In genomic region chr6:99393366-99393697, GRCh38 we compare ENCODE assay signal across 8 cellular contexts. TPM values are rescaled to one million over a fixed set of nuclear protein-coding genes. Genes with fewer than 3 reads are reported as not detected.
DNase-seq lines count a peak whose midpoint lies in the region; ATAC-seq and TF ChIP-seq lines count a peak whose summit lies in the region.

No MANE protein-coding gene starts in this region.

- H3K27me3 ChIP-seq in Loucy (ENCODE audit: insufficient read depth, low read length, poor library complexity, severe bottlenecking), result no peaks in the 10 kb centered on the region
- H3K27me3 ChIP-seq in endocrine pancreas (ENCODE audit: control insufficient read depth, insufficient read depth, low read length), result no peaks in the 10 kb centered on the region
- H3K27me3 ChIP-seq in neural progenitor cell, result no peaks in the 10 kb centered on the region

- no peaks in the 10 kb centered on the region for H3K9me2 ChIP-seq in Loucy (replicated peaks; ENCODE audit: low read depth, low read length)

- ATAC-seq in GM21786 (IDR thresholded peaks at IDR 0.05; ENCODE audit: unreplicated experiment), result peak; percentile 23

- H3K79me2 ChIP-seq in Loucy (ENCODE audit: insufficient read depth, low read length) (no peaks in the 10 kb centered on the region), neural progenitor cell (ENCODE audit: low read depth) (no peaks in the 10 kb centered on the region)

- H3K9ac ChIP-seq in Loucy (ENCODE audit: low read depth, low read length, poor library complexity, severe bottlenecking) (peak overlapping the region; percentile 69), endocrine pancreas (ENCODE audit: control insufficient read depth, insufficient read depth, low read length) (peak overlapping the region; percentile 89), neural progenitor cell (peak overlapping the region; percentile 71)

- no peak for TF ChIP-seq POLR2A in erythroblast (IDR thresholded peaks at IDR 0.05; ENCODE audit: low read length)

- no peaks in the 10 kb centered on the region for H3K9me3 Mint-ChIP-seq in neural progenitor cell

- H3K4me1 ChIP-seq in Loucy (ENCODE audit: insufficient read depth, low read length, poor library complexity, severe bottlenecking) (no peaks in the 10 kb centered on the region), endocrine pancreas (ENCODE audit: control insufficient read depth, insufficient read depth, low read length) (no peaks in the 10 kb centered on the region), neural progenitor cell (no peaks in the 10 kb centered on the region)

- no peak for DNase-seq in GM12864 (ENCODE audit: low read depth)
- no peak for DNase-seq in neural progenitor cell (ENCODE audit: low spot score)
- DNase-seq in amygdala (lab: John Stamatoyannopoulos, UW), result no peak
- DNase-seq in GM19240 (ENCODE audit: insufficient read length, low spot score), result no peak
- no peak for DNase-seq in erythroblast (lab: John Stamatoyannopoulos, UW)

- peaks cover 12% of the 10 kb centered on the region for H3K4me1 Mint-ChIP-seq in neural progenitor cell

- H3K4me2 ChIP-seq in Loucy (ENCODE audit: low read depth, low read length, poor library complexity, severe bottlenecking) (peak overlapping the region; percentile 59), neural progenitor cell (peak overlapping the region; percentile 80)

- no peak for TF ChIP-seq CTCF in GM12864 (IDR thresholded peaks at IDR 0.05; ENCODE audit: low read depth, low read length, missing control alignments)
- TF ChIP-seq CTCF in Loucy (conservative IDR thresholded peaks at IDR 0.05; ENCODE audit: low read length), result no peak
- no peak for TF ChIP-seq CTCF in neural progenitor cell (IDR thresholded peaks at IDR 0.05)

- peak overlapping the region; percentile 95 for H3K4me3 Mint-ChIP-seq in neural progenitor cell

- H2AFZ ChIP-seq in Loucy (ENCODE audit: low read length), result peak overlapping the region; percentile 96
- peak overlapping the region; percentile 85 for H2AFZ ChIP-seq in neural progenitor cell (replicated peaks)

- H3K36me3 Mint-ChIP-seq in neural progenitor cell, result peaks cover 4% of the 10 kb centered on the region

- H4K20me1 ChIP-seq in Loucy (ENCODE audit: insufficient read depth, low read length, poor library complexity, severe bottlenecking), result no peaks in the 10 kb centered on the region
- H4K20me1 ChIP-seq in neural progenitor cell (ENCODE audit: low read depth), result no peaks in the 10 kb centered on the region

- H3K9me3 ChIP-seq in Loucy (ENCODE audit: insufficient read depth, low read depth, low read length) (no peaks in the 10 kb centered on the region), endocrine pancreas (ENCODE audit: control insufficient read depth, low read length) (no peaks in the 10 kb centered on the region), neural progenitor cell (ENCODE audit: low read depth) (no peaks in the 10 kb centered on the region)

- H3K27me3 Mint-ChIP-seq in neural progenitor cell (ENCODE audit: insufficient read depth, low read depth), result no peaks in the 10 kb centered on the region

- peak overlapping the region; percentile 99 for H3K27ac Mint-ChIP-seq in neural progenitor cell

- H3K36me3 ChIP-seq in Loucy (ENCODE audit: insufficient read depth, low read length) (peaks cover 11% of the 10 kb centered on the region; the same call in 1 of the 2 replicates), endocrine pancreas (ENCODE audit: control insufficient read depth, insufficient read depth, low read length) (no peaks in the 10 kb centered on the region), neural progenitor cell (no peaks in the 10 kb centered on the region)

- H3K27ac ChIP-seq in neural progenitor cell, result peak overlapping the region; percentile 91

- peak overlapping the region; percentile 71 for H3K4me3 ChIP-seq in GM12864 (ENCODE audit: low read depth, low read length)
- peak overlapping the region; percentile 79 for H3K4me3 ChIP-seq in Loucy (ENCODE audit: low read length, poor library complexity, severe bottlenecking)
- peak overlapping the region; percentile 87 for H3K4me3 ChIP-seq in endocrine pancreas (ENCODE audit: control insufficient read depth, insufficient read depth, low read length)
- peak overlapping the region; percentile 60 for H3K4me3 ChIP-seq in neural progenitor cell

- H3F3A ChIP-seq in Loucy (ENCODE audit: low read depth), result no peaks in the 10 kb centered on the region
- peaks cover 48% of the 10 kb centered on the region for H3F3A ChIP-seq in neural progenitor cell (ENCODE audit: low read depth)

RNA-seq across cellular contexts. Expression of gene COQ3, which starts 0.7 kb away (rescaled TPM):
- 7.8 and 16.2 TPM in 2 replicates for total RNA-seq in neural progenitor cell (ENCODE audit: low replicate concordance)

RNA-seq across cellular contexts. Expression of gene PNISR, which starts 31.8 kb away (rescaled TPM):
- 266 and 498 TPM in 2 replicates for total RNA-seq in neural progenitor cell (ENCODE audit: low replicate concordance)

RNA-seq across cellular contexts. Expression of gene FAXC, which starts 43.9 kb away (rescaled TPM):
- 13.5 and 23.0 TPM in 2 replicates for total RNA-seq in neural progenitor cell (ENCODE audit: low replicate concordance)
